In the genomic region with DNA sequence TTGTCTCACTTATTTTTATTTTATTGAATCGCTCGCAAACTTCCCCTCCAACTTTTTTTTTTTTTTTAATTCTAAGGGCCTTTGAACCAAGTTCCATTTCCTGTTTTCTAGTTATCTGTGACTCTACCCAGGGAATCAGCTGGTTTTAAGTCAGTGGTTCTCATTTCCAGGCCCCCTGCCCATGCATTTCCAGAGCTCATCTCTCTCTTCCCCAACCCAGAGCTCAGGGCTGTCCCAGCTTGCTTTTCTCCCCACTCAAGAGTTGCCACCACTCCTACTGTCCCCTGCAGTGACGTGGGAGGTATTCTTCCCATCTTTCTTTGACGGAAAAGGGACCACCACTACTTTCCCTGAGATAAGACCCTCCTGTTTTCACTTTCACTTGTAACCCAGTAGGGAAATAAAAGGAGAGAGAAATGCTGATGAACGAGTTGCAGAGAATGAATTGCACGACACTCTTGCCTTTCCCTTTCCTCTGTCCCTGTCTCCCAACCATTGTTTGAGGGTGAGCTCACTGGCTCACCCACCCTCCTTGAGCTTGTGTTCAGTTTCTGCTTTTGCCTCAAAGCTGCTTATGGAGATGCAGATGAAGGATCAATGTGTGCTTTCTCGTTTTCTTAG, we compare ENCODE assay signal across 12 cellular contexts. TPM values are rescaled to one million over a fixed set of nuclear protein-coding genes. Genes with fewer than 3 reads are reported as not detected.
DNase-seq lines count a peak whose midpoint lies in the region; ATAC-seq and TF ChIP-seq lines count a peak whose summit lies in the region.
"Had no signal": no experiment of that assay in that cellular context is flagged by ENCODE, and none has a peak within 500 bp of the region (broad histone marks: within the 10 kb centered on the region; RNA-seq: fewer than 3 reads in every experiment).

No MANE protein-coding gene starts in this region.

- no peak for DNase-seq in activated naive CD4-positive, alpha-beta T cell treated with anti-CD3 and anti-CD28 coated beads, Interleukin-2, amount 50 U/mL, for 16 hours
- DNase-seq in T-helper 17 cell (no peak), hepatocyte (ENCODE audit: low spot score) (no peak), type B pancreatic cell (ENCODE audit: extremely low spot score, unreplicated experiment) (no peak), C1 segment of cervical spinal cord (lab: John Stamatoyannopoulos, UW) (no peak), 8988T (no peak), GM19238 (ENCODE audit: insufficient read length, low spot score) (no peak)
- DNase-seq: activated effector memory CD4-positive, alpha-beta T cell treated with anti-CD3 and anti-CD28 coated beads, Interleukin-2, amount 50 U/mL, for 16 hours; effector memory CD4-positive, alpha-beta T cell; NCI-H510A; nucleus accumbens had no signal

- H3K4me3 Mint-ChIP-seq in activated naive CD4-positive, alpha-beta T cell treated with anti-CD3 and anti-CD28 coated beads, Interleukin-2, amount 50 U/mL, for 24 hours: peak overlapping the region; percentile 69
- H3K4me3 Mint-ChIP-seq in T-helper 17 cell (peak overlapping the region; percentile 80), type B pancreatic cell (no peak overlapping the region)

- no peaks in the 10 kb centered on the region for H3K9me2 ChIP-seq in hepatocyte (replicated peaks; ENCODE audit: insufficient read depth)

- peaks cover 12% of the 10 kb centered on the region for H3K4me1 ChIP-seq in hepatocyte (ENCODE audit: insufficient read depth)

- no peaks in the 10 kb centered on the region for H3K9me3 Mint-ChIP-seq in activated naive CD4-positive, alpha-beta T cell treated with anti-CD3 and anti-CD28 coated beads, Interleukin-2, amount 50 U/mL, for 24 hours
- H3K9me3 Mint-ChIP-seq in type B pancreatic cell: no peaks in the 10 kb centered on the region

- H3K36me3 Mint-ChIP-seq in activated naive CD4-positive, alpha-beta T cell treated with anti-CD3 and anti-CD28 coated beads, Interleukin-2, amount 50 U/mL, for 24 hours: peaks cover 8% of the 10 kb centered on the region
- H3K36me3 Mint-ChIP-seq in T-helper 17 cell (ENCODE audit: low read depth): no peaks in the 10 kb centered on the region
- peaks cover 11% of the 10 kb centered on the region for H3K36me3 Mint-ChIP-seq in type B pancreatic cell

- no peak for ATAC-seq in T-helper 17 cell

- H3K27ac ChIP-seq in hepatocyte: peak overlapping the region; percentile 73

- H2AFZ ChIP-seq in hepatocyte: no peak overlapping the region

- 82% methylated on average over 7 of the region's 7 CpGs for WGBS in hepatocyte (ENCODE audit: low lambda C conversion rate, missing lambda C conversion rate)

- H3K9me3 ChIP-seq in T-helper 17 cell (ENCODE audit: control insufficient read depth, low read length, poor library complexity, severe bottlenecking) (no peaks in the 10 kb centered on the region), hepatocyte (ENCODE audit: low read depth) (no peaks in the 10 kb centered on the region)

- H4K20me1 ChIP-seq in hepatocyte (ENCODE audit: insufficient read depth, poor library complexity, severe bottlenecking): peaks cover 41% of the 10 kb centered on the region

- TF ChIP-seq CTCF in hepatocyte (IDR thresholded peaks at IDR 0.05; ENCODE audit: poor library complexity): no peak
- no peak for TF ChIP-seq CTCF in type B pancreatic cell (conservative IDR thresholded peaks at IDR 0.05)

- H3K4me3 ChIP-seq in hepatocyte: no peak overlapping the region

- peaks cover 77% of the 10 kb centered on the region for H3K4me1 Mint-ChIP-seq in activated naive CD4-positive, alpha-beta T cell treated with anti-CD3 and anti-CD28 coated beads, Interleukin-2, amount 50 U/mL, for 24 hours
- H3K4me1 Mint-ChIP-seq in T-helper 17 cell (peaks cover 31% of the 10 kb centered on the region), type B pancreatic cell (ENCODE audit: unreplicated experiment) (peaks cover 43% of the 10 kb centered on the region)

- no peaks in the 10 kb centered on the region for H3K27me3 ChIP-seq in hepatocyte

- peaks cover 95% of the 10 kb centered on the region for H3K79me2 ChIP-seq in hepatocyte

- no peaks in the 10 kb centered on the region for H3K27me3 Mint-ChIP-seq in activated naive CD4-positive, alpha-beta T cell treated with anti-CD3 and anti-CD28 coated beads, Interleukin-2, amount 50 U/mL, for 24 hours
- H3K27me3 Mint-ChIP-seq in T-helper 17 cell (no peaks in the 10 kb centered on the region), type B pancreatic cell (no peaks in the 10 kb centered on the region)

- peak overlapping the region; percentile 83 for H3K27ac Mint-ChIP-seq in activated naive CD4-positive, alpha-beta T cell treated with anti-CD3 and anti-CD28 coated beads, Interleukin-2, amount 50 U/mL, for 24 hours
- no peak overlapping the region for H3K27ac Mint-ChIP-seq in T-helper 17 cell
- peak overlapping the region; percentile 60 for H3K27ac Mint-ChIP-seq in type B pancreatic cell

- H3K4me2 ChIP-seq in hepatocyte: no peak overlapping the region

- H3K36me3 ChIP-seq in hepatocyte (replicated peaks; ENCODE audit: insufficient read depth, low read depth): no peaks in the 10 kb centered on the region

RNA-seq across cellular contexts. Expression of gene TET3, which starts 42.1 kb away (rescaled TPM):
- total RNA-seq in T-helper 17 cell (10 to 100 TPM; 20.3 to 22.5 TPM), hepatocyte (11.5 and 14.5 TPM in 2 replicates), type B pancreatic cell (ENCODE audit: low replicate concordance) (34.6 and 71.5 TPM in 2 replicates)
- polyA plus RNA-seq in hepatocyte: 3.6 TPM in 2 replicates
